Comparison of ENCODE assay signal across 9 cellular contexts in the genomic region with DNA sequence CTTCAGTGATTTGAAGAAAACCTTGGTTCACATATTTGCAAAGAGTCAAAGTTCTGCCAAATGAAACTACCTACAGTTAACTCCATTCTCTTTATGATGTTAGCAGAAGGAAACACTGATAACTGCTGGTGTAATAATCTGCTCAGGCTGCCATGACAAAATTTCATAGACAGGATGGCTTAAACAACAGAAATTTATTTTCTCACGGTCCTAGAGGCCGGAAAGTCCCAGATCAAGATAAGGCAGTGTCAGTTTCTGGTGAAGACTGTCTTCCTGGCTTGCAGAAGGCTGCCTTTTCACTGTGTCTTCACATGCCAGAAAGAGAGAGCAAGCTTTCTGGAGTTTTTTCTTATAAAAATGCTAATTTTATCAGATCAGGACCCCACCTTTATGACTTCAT.
DNase-seq lines count a peak whose midpoint lies in the region; ATAC-seq and TF ChIP-seq lines count a peak whose summit lies in the region.
"Had no signal": no experiment of that assay in that cellular context is flagged by ENCODE, and none has a peak within 500 bp of the region (broad histone marks: within the 10 kb centered on the region; RNA-seq: fewer than 3 reads in every experiment).

No MANE protein-coding gene starts in this region.

- in situ Hi-C loops in GM13977 (cut with MboI; ENCODE audit: low pct_unique_long_range_greater_than_20kb, low sequenced_read_pairs, unreplicated experiment): no loop called here

- no peak for DNase-seq in activated naive CD4-positive, alpha-beta T cell treated with anti-CD3 and anti-CD28 coated beads, Interleukin-2, amount 50 U/mL, for 72 hours (ENCODE audit: low spot score in 2 of 2)
- DNase-seq in GM13977 (ENCODE audit: low spot score): no peak
- no peak for DNase-seq in ureter (ENCODE audit: low spot score)
- DNase-seq in NCI-H187 treated with DMSO at 0.1 percent for 48 hours (lab: John Stamatoyannopoulos, UW): no peak
- no peak for DNase-seq in SHP77 (lab: John Stamatoyannopoulos, UW)
- DNase-seq: activated CD8-positive, alpha-beta memory T cell treated with anti-CD3 and anti-CD28 coated beads, Interleukin-2, amount 50 U/mL, for 48 hours had no signal

- ATAC-seq in GM18499 (IDR thresholded peaks at IDR 0.05; ENCODE audit: insufficient read depth, unreplicated experiment): peak; percentile 70
- peak; percentile 73 for ATAC-seq in GM21381 (IDR thresholded peaks at IDR 0.05; ENCODE audit: unreplicated experiment)
- ATAC-seq in HG03442 (IDR thresholded peaks at IDR 0.05; ENCODE audit: unreplicated experiment): peak; percentile 90
- peak; percentile 34 to 59 for ATAC-seq in activated naive CD4-positive, alpha-beta T cell treated with anti-CD3 and anti-CD28 coated beads, Interleukin-2, amount 50 U/mL, for 72 hours

- peaks cover 0 to 11% of the 10 kb centered on the region in 2 donors for H3K9me3 Mint-ChIP-seq in activated naive CD4-positive, alpha-beta T cell treated with anti-CD3 and anti-CD28 coated beads, Interleukin-2, amount 50 U/mL, for 72 hours

- TF ChIP-seq CTCF in GM13977 (IDR thresholded peaks at IDR 0.05; ENCODE audit: extremely low read depth, insufficient read depth, missing control alignments): no peak

- H3K36me3 Mint-ChIP-seq in activated naive CD4-positive, alpha-beta T cell treated with anti-CD3 and anti-CD28 coated beads, Interleukin-2, amount 50 U/mL, for 72 hours: peaks cover 13 to 26% of the 10 kb centered on the region in 2 donors

- H3K27ac Mint-ChIP-seq in activated naive CD4-positive, alpha-beta T cell treated with anti-CD3 and anti-CD28 coated beads, Interleukin-2, amount 50 U/mL, for 72 hours: no peak overlapping the region
